In genomic region chr17:75514299-75515228, GRCh38 we compare ENCODE assay signal across 8 cellular contexts. TPM values are rescaled to one million over a fixed set of nuclear protein-coding genes. Genes with fewer than 3 reads are reported as not detected.
A peak's percentile ranks its signal among the peaks of the same experiment; 100 is the strongest.
DNase-seq lines count a peak whose midpoint lies in the region; ATAC-seq and TF ChIP-seq lines count a peak whose summit lies in the region.

No MANE protein-coding gene starts in this region.

- H3K27ac ChIP-seq in SK-N-MC, result no peak overlapping the region

- peaks cover 44% of the 10 kb centered on the region for H3K4me1 Mint-ChIP-seq in nephron progenitor cell

- H3K36me3 ChIP-seq in SK-N-MC (ENCODE audit: insufficient read depth, low read length), result no peaks in the 10 kb centered on the region

- no peaks in the 10 kb centered on the region for H3K9me3 Mint-ChIP-seq in nephron progenitor cell

- no peaks in the 10 kb centered on the region for H3K9me3 ChIP-seq in SK-N-MC (ENCODE audit: low read depth, low read length)

- no peak for ATAC-seq in HG03280 (IDR thresholded peaks at IDR 0.05; ENCODE audit: unreplicated experiment)
- no peak for ATAC-seq in HG02970 (IDR thresholded peaks at IDR 0.05; ENCODE audit: low FRiP score, unreplicated experiment)
- no peak for ATAC-seq in GM21367 (IDR thresholded peaks at IDR 0.05; ENCODE audit: unreplicated experiment)

- H3K27me3 Mint-ChIP-seq in nephron progenitor cell (ENCODE audit: low read depth, poor library complexity), result peaks cover 4% of the 10 kb centered on the region

- peak overlapping the region; percentile 79 for H3K4me3 Mint-ChIP-seq in nephron progenitor cell

- peak overlapping the region; percentile 76 for H3K9ac ChIP-seq in SK-N-MC (ENCODE audit: insufficient read length)

- H3K36me3 Mint-ChIP-seq in nephron progenitor cell (ENCODE audit: low read depth), result peaks cover 23% of the 10 kb centered on the region

- TF ChIP-seq CTCF in GM12864 (IDR thresholded peaks at IDR 0.05; ENCODE audit: low read depth, low read length, missing control alignments) (no peak), epithelial cell of proximal tubule (conservative IDR thresholded peaks at IDR 0.05; ENCODE audit: low read depth, low read length) (no peak), nephron progenitor cell (IDR thresholded peaks at IDR 0.05) (no peak)

- peak overlapping the region; percentile 88 for H3K4me3 ChIP-seq in GM12864 (ENCODE audit: low read depth, low read length)
- peak overlapping the region; percentile 85 for H3K4me3 ChIP-seq in SK-N-MC
- peak overlapping the region; percentile 89 for H3K4me3 ChIP-seq in epithelial cell of proximal tubule (ENCODE audit: low read depth, low read length)

- DNase-seq in GM12864 (ENCODE audit: low read depth), result no peak
- no peak for DNase-seq in SK-N-MC (ENCODE audit: low read depth, low spot score)
- DNase-seq in epithelial cell of proximal tubule (ENCODE audit: low read depth), result no peak
- DNase-seq in nephron progenitor cell, result peak; percentile 71
- no peak for DNase-seq in SW 1271 (lab: John Stamatoyannopoulos, UW)

- no peak overlapping the region for H3K27ac Mint-ChIP-seq in nephron progenitor cell

RNA-seq across cellular contexts. Expression of gene CASKIN2, which starts 0.8 kb away (rescaled TPM):
- 9.5 and 12.2 TPM in 2 replicates for total RNA-seq in epithelial cell of proximal tubule

RNA-seq across cellular contexts. Expression of gene TSEN54, which starts 1.8 kb away (rescaled TPM):
- total RNA-seq in epithelial cell of proximal tubule, result 24.0 and 41.7 TPM in 2 replicates

RNA-seq across cellular contexts. Expression of gene LLGL2, which starts 10.9 kb away (rescaled TPM):
- total RNA-seq in epithelial cell of proximal tubule, result 37.0 and 64.7 TPM in 2 replicates

RNA-seq across cellular contexts. Expression of gene TMEM94, which starts 58.1 kb away (rescaled TPM):
- 22.1 and 65.3 TPM in 2 replicates for total RNA-seq in epithelial cell of proximal tubule
